Comparison of ENCODE assay signal across 11 cellular contexts in genomic region chr4:72031868-72032619, GRCh38. TPM values are rescaled to one million over a fixed set of nuclear protein-coding genes. Genes with fewer than 3 reads are reported as not detected.
DNase-seq lines count a peak whose midpoint lies in the region; ATAC-seq and TF ChIP-seq lines count a peak whose summit lies in the region.
"Had no signal": no experiment of that assay in that cellular context is flagged by ENCODE, and none has a peak within 500 bp of the region (broad histone marks: within the 10 kb centered on the region; RNA-seq: fewer than 3 reads in every experiment).

TSS of gene NPFFR2 (plus strand) at chr4:72032000. CDS start at chr4:72128592, 96,592 bp downstream.

- no peak within 1 kb of the TSS for H4K91ac ChIP-seq in IMR-90 (ENCODE audit: insufficient read depth, low read depth, low read length)

- no peak for TF ChIP-seq POLR2A in IMR-90 (IDR thresholded peaks at IDR 0.05; ENCODE audit: low read depth, low read length)

- BruUV-seq in IMR-90 (replicated peaks; lab: Mats Ljungman, UMichigan), result no TSS peak

- H3K79me1 ChIP-seq in IMR-90 (ENCODE audit: low read depth in 1 of 2, low read length in 2 of 2), result no peaks in the 10 kb centered on the region

- H3K4ac ChIP-seq in IMR-90 (ENCODE audit: low read depth, low read length), result no peak within 1 kb of the TSS

- dilution Hi-C loops in IMR-90 (cut with HindIII; ENCODE audit: low sequenced_read_pairs, unreplicated experiment), result no loop called here

- WGBS in IMR-90 (ENCODE audit: extremely low coverage in 2 of 2, insufficient read length in 1 of 2), 2 experiments, result 29% methylated on average over 23 of the region's 36 CpGs; no CpG with 5 or more reads in 1 of the 2 experiments

- H3K9ac ChIP-seq in IMR-90 (ENCODE audit: low read depth, low read length), result no peak within 1 kb of the TSS

- H3K4me3 ChIP-seq in IMR-90 (ENCODE audit: insufficient read depth, low read depth, low read length), result no peak within 1 kb of the TSS
- H3K4me3 ChIP-seq in fibroblast of pulmonary artery (replicated peaks; ENCODE audit: low read depth, low read length), result peak within 1 kb of the TSS; percentile 24
- no peak within 1 kb of the TSS for H3K4me3 ChIP-seq in mucosa of descending colon

- intact Hi-C loops in IMR-90 (cut with micrococcal nuclease) (no loop called here), mucosa of descending colon (cut with DNase I, micrococcal nuclease) (no loop called here)

- H4K5ac ChIP-seq in IMR-90 (ENCODE audit: low read depth, low read length), result no peak within 1 kb of the TSS

- no peaks in the 10 kb centered on the region for H4K20me1 ChIP-seq in IMR-90 (ENCODE audit: insufficient read depth, low read length)

- DNase-seq in ACHN (peak; percentile 72), IMR-90 (no peak), fibroblast of pulmonary artery (ENCODE audit: low read depth) (peak; percentile 28), mucosa of descending colon (peak in 1 of 3 donors; percentile 47), SK-N-DZ (ENCODE audit: low spot score) (no peak), GOT3 (lab: John Stamatoyannopoulos, UW) (no peak), NCI-H1930 (lab: John Stamatoyannopoulos, UW) (no peak)
- DNase-seq: activated naive CD8-positive, alpha-beta T cell treated with anti-CD3 and anti-CD28 coated beads for 36 hours had no signal

- H3K56ac ChIP-seq in IMR-90 (ENCODE audit: extremely low read depth, insufficient read depth, low read length), result no peak within 1 kb of the TSS

- no peak within 1 kb of the TSS for H3K27ac ChIP-seq in IMR-90 (ENCODE audit: insufficient read depth, low read length)

- no peaks in the 10 kb centered on the region for H3K9me1 ChIP-seq in IMR-90 (ENCODE audit: insufficient read depth, low read length)

- no peak within 1 kb of the TSS for H4K8ac ChIP-seq in IMR-90 (ENCODE audit: low read depth in 2 of 2, low read length in 2 of 2)

- H3K9me3 ChIP-seq in IMR-90 (ENCODE audit: control insufficient read depth, insufficient read depth, low read length), result no peaks in the 10 kb centered on the region
- no peaks in the 10 kb centered on the region for H3K9me3 ChIP-seq in mucosa of descending colon

- no peak within 1 kb of the TSS for H2AK9ac ChIP-seq in IMR-90 (replicated peaks; ENCODE audit: low read depth, low read length, poor library complexity)

- H3K4me1 ChIP-seq in IMR-90 (ENCODE audit: control insufficient read depth, insufficient read depth, low read length) (no peaks in the 10 kb centered on the region), mucosa of descending colon (ENCODE audit: low read depth) (no peaks in the 10 kb centered on the region)

- no peak within 1 kb of the TSS for H2BK5ac ChIP-seq in IMR-90 (ENCODE audit: low read depth, low read length, poor library complexity, severe bottlenecking)

- H3K27me3 ChIP-seq in IMR-90 (ENCODE audit: control insufficient read depth, insufficient read depth, low read length), result peaks cover 7% of the 10 kb centered on the region

- POLR2A ChIA-PET in IMR-90 (lab: Charles Lee; ENCODE audit: unreplicated experiment), result no interaction called here

- no peak within 1 kb of the TSS for H3K14ac ChIP-seq in IMR-90 (replicated peaks; ENCODE audit: low read depth, low read length)

- no peak within 1 kb of the TSS for H2AFZ ChIP-seq in IMR-90 (replicated peaks; ENCODE audit: low read length, poor library complexity)

- no peak within 1 kb of the TSS for H3K4me2 ChIP-seq in IMR-90 (ENCODE audit: low read depth, low read length)

- in situ Hi-C loops in ACHN (cut with HindIII; ENCODE audit: low pct_ligation_motif_present, low pct_unique_long_range_greater_than_20kb, low sequenced_read_pairs) (no loop called here), IMR-90 (cut with MboI; ENCODE audit: low sequenced_read_pairs) (no loop called here)

- no peak within 1 kb of the TSS for H3K23ac ChIP-seq in IMR-90 (ENCODE audit: low read depth, low read length)

- H3K36me3 ChIP-seq in IMR-90 (ENCODE audit: control insufficient read depth, insufficient read depth, low read length) (no peaks in the 10 kb centered on the region), mucosa of descending colon (ENCODE audit: low read depth) (no peaks in the 10 kb centered on the region)

- no peak for TF ChIP-seq CTCF in IMR-90 (conservative IDR thresholded peaks at IDR 0.05; ENCODE audit: low read depth, low read length)
- no peak for TF ChIP-seq CTCF in fibroblast of pulmonary artery (IDR thresholded peaks at IDR 0.05; ENCODE audit: low read length, missing control alignments)
- no peak for TF ChIP-seq CTCF in mucosa of descending colon (IDR thresholded peaks at IDR 0.05)

- H2BK15ac ChIP-seq in IMR-90 (ENCODE audit: low read depth, low read length), result no peak within 1 kb of the TSS

- no peak within 1 kb of the TSS for H3K18ac ChIP-seq in IMR-90 (ENCODE audit: low read depth, low read length)

- TF ChIP-seq RAD21 in IMR-90 (IDR thresholded peaks at IDR 0.05; ENCODE audit: low read length), result no peak

- no peak within 1 kb of the TSS for H2AK5ac ChIP-seq in IMR-90 (ENCODE audit: low read depth, low read length)

- peak; percentile 51; the same call in 1 of the 2 replicates for ATAC-seq in IMR-90 (ENCODE audit: low read depth)
- peak; percentile 28 for ATAC-seq in mucosa of descending colon
- no peak for ATAC-seq in GM19452 (IDR thresholded peaks at IDR 0.05; ENCODE audit: unreplicated experiment)
- ATAC-seq: stimulated activated memory B cell treated with anti-CD40 and anti-IgM and Interleukin-4, amounts not matched to agents 10 μg/mL and 1 μg/mL and 100 μg/mL, for 72 hours had no signal

- CTCF ChIA-PET in IMR-90 (lab: Yijun Ruan, JAX), result no interaction called here

- H2BK120ac ChIP-seq in IMR-90 (ENCODE audit: low read depth, low read length), result no peak within 1 kb of the TSS

- H2BK20ac ChIP-seq in IMR-90 (ENCODE audit: low read depth, low read length), result no peak within 1 kb of the TSS

TF ChIP-seq in IMR-90, 13 proteins besides CTCF, POLR2A, EP300 and RAD21:
- no peak for TF ChIP-seq USF2 (IDR thresholded peaks at IDR 0.05; ENCODE audit: low read depth, low read length)
- TF ChIP-seq ELK1 (IDR thresholded peaks at IDR 0.05; ENCODE audit: borderline replicate concordance, low read depth, low read length), result no peak
- no peak for TF ChIP-seq BHLHE40 (IDR thresholded peaks at IDR 0.05; ENCODE audit: low read depth, low read length)
- TF ChIP-seq CHD1 (IDR thresholded peaks at IDR 0.05; ENCODE audit: low read depth, low read length), result no peak
- TF ChIP-seq MXI1 (IDR thresholded peaks at IDR 0.05; ENCODE audit: borderline replicate concordance, low read depth, low read length), result no peak
- no peak for TF ChIP-seq CEBPB (IDR thresholded peaks at IDR 0.05; ENCODE audit: low read depth, low read length)
- no peak for TF ChIP-seq FOS (IDR thresholded peaks at IDR 0.05; ENCODE audit: low read depth, low read length)
- no peak for TF ChIP-seq RFX5 (IDR thresholded peaks at IDR 0.05; ENCODE audit: low read depth, low read length)
- TF ChIP-seq NFE2L2 (IDR thresholded peaks at IDR 0.05; ENCODE audit: low read depth, low read length), result no peak

RNA-seq across cellular contexts. Expression of gene NPFFR2, which starts in this region (rescaled TPM):
- total RNA-seq in IMR-90 (2012; rRNA removed) (not detected in 2 replicates), mucosa of descending colon (not detected)
- polyA plus RNA-seq in IMR-90 (2012; rRNA removed), result not detected in 2 replicates
- polyA plus RNA-seq in IMR-90 (2012; cell fraction: cytosol; rRNA removed), result not detected in 2 replicates
- polyA plus RNA-seq in IMR-90 (2012; cell fraction: nucleus; rRNA removed; ENCODE audit: low replicate concordance), result not detected in 2 replicates
- 0.22 TPM in 1 of 2 replicates, not detected in the other for polyA plus RNA-seq in SK-N-DZ (2014; cell fraction: cytosol; rRNA removed)
- polyA plus RNA-seq in SK-N-DZ (2014; cell fraction: nucleus; rRNA removed), result 0.39 TPM in 1 of 2 replicates, not detected in the other
- total RNA-seq: activated naive CD8-positive, alpha-beta T cell treated with anti-CD3 and anti-CD28 coated beads for 36 hours; LHCN-M2 had no signal

Comparison
In these comparisons a context has a peak if more than half of its experiments do, and no peak if none do; other contexts are left out.
1. Peak in ATAC-seq in IMR-90; RNA of the gene not detected or under 1 TPM.
2. Peak in ATAC-seq in mucosa of descending colon; RNA of the gene not detected or under 1 TPM.
3. DNase-seq: peak in ACHN (single experiment) and fibroblast of pulmonary artery (single experiment); none in IMR-90 (single experiment), SK-N-DZ (single experiment), GOT3 (single experiment) and NCI-H1930 (0 of 2).